Comparison of ENCODE assay signal across 25 cellular contexts in genomic region chr14:74641581-74641980, GRCh38.
"Had no signal": no experiment of that assay in that cellular context is flagged by ENCODE, and none has a peak within 500 bp of the region (broad histone marks: within the 10 kb centered on the region; RNA-seq: fewer than 3 reads in every experiment).

No MANE protein-coding gene starts in this region.

- H3K27me3 ChIP-seq: body of pancreas, testis, uterus had no signal

- H3K27me3 Mint-ChIP-seq: activated naive CD8-positive, alpha-beta T cell; natural killer cell treated with Interleukin-12 subunit alpha and Interleukin-12 subunit beta and Interleukin-15 and Interleukin-18, amount 100 ng/mL, for 72 hours had no signal

- H3K36me3 ChIP-seq: heart right ventricle, uterus had no signal

- DNase-seq: activated B cell treated with CpG ODN at 0.5 μM for 24 hours; activated CD4-positive, alpha-beta T cell treated with anti-CD3 and anti-CD28 coated beads, Interleukin-2, amount 50 U/mL, for 1 hour; activated naive CD4-positive, alpha-beta T cell treated with Interleukin-2 at 50 U/mL for 16 hours; activated T-cell treated with anti-CD3 and anti-CD28 coated beads for 4 hours; activated T-cell treated with anti-CD3 and anti-CD28 coated beads, Interleukin-2, amount 50 U/mL, for 72 hours; anterior cingulate cortex; body of pancreas; cerebellar nuclear complex; cortex of kidney; heart right ventricle; kidney glomerular epithelial cell; mesendoderm; retina; stimulated activated CD4-positive, alpha-beta T cell treated with anti-CD3 and anti-CD28 coated beads, Interleukin-2, amount 100 ng/mL, for 48 hours; stimulated activated naive CD8-positive, alpha-beta T cell treated with anti-CD3 and anti-CD28 coated beads, Interleukin-15, Interleukin-2, amounts not matched to agents 100 U/mL and 50 U/mL, for 24 hours; T-helper 1 cell; testis; uterus had no signal

- ATAC-seq: activated T-cell treated with anti-CD3 and anti-CD28 coated beads, Interleukin-2, amount 50 U/mL, for 72 hours; body of pancreas; left lobe of liver; natural killer cell treated with Interleukin-12 subunit alpha and Interleukin-12 subunit beta and Interleukin-15 and Interleukin-18, amount 100 ng/mL, for 72 hours; stimulated activated naive CD8-positive, alpha-beta T cell treated with anti-CD3 and anti-CD28 coated beads, Interleukin-15, Interleukin-2, amounts not matched to agents 100 U/mL and 50 U/mL, for 24 hours had no signal

- H3K9me3 ChIP-seq: body of pancreas, heart right ventricle, testis, uterus had no signal

- H3K4me1 ChIP-seq: body of pancreas, testis had no signal

- H3K27ac ChIP-seq: body of pancreas, testis, uterus had no signal

- H3K27ac Mint-ChIP-seq: activated B cell treated with CpG ODN at 0.5 μM for 24 hours; activated naive CD8-positive, alpha-beta T cell; activated T-cell treated with anti-CD3 and anti-CD28 coated beads, Interleukin-2, amount 50 U/mL, for 72 hours; natural killer cell treated with Interleukin-12 subunit alpha and Interleukin-12 subunit beta and Interleukin-15 and Interleukin-18, amount 100 ng/mL, for 72 hours; progenitor cell of endocrine pancreas; T-helper 2 cell treated with Interferon-gamma antibody and Interleukin-4, amounts not matched to agents 5 μg/mL and 100 μg/mL, for 36 hours; type B pancreatic cell had no signal

- H3K4me1 Mint-ChIP-seq: activated B cell treated with CpG ODN at 0.5 μM for 24 hours had no signal

- H3K9me3 Mint-ChIP-seq: activated B cell treated with CpG ODN at 0.5 μM for 24 hours; activated T-cell treated with anti-CD3 and anti-CD28 coated beads, Interleukin-2, amount 50 U/mL, for 72 hours; natural killer cell treated with Interleukin-12 subunit alpha and Interleukin-12 subunit beta and Interleukin-15 and Interleukin-18, amount 100 ng/mL, for 72 hours; T-helper 2 cell treated with Interferon-gamma antibody and Interleukin-4, amounts not matched to agents 5 μg/mL and 100 μg/mL, for 36 hours; type B pancreatic cell had no signal

- H3K4me3 Mint-ChIP-seq: activated B cell treated with CpG ODN at 0.5 μM for 24 hours; activated naive CD8-positive, alpha-beta T cell; activated T-cell treated with anti-CD3 and anti-CD28 coated beads, Interleukin-2, amount 50 U/mL, for 72 hours; natural killer cell treated with Interleukin-12 subunit alpha and Interleukin-12 subunit beta and Interleukin-15 and Interleukin-18, amount 100 ng/mL, for 72 hours; T-helper 2 cell treated with Interferon-gamma antibody and Interleukin-4, amounts not matched to agents 5 μg/mL and 100 μg/mL, for 36 hours; type B pancreatic cell had no signal

- H3K4me3 ChIP-seq: body of pancreas, heart right ventricle, lung, testis, uterus had no signal

- H3K36me3 Mint-ChIP-seq: activated naive CD8-positive, alpha-beta T cell; natural killer cell treated with Interleukin-12 subunit alpha and Interleukin-12 subunit beta and Interleukin-15 and Interleukin-18, amount 100 ng/mL, for 72 hours; type B pancreatic cell had no signal
